ENCODE assay signal across 8 cellular contexts in the genomic region with DNA sequence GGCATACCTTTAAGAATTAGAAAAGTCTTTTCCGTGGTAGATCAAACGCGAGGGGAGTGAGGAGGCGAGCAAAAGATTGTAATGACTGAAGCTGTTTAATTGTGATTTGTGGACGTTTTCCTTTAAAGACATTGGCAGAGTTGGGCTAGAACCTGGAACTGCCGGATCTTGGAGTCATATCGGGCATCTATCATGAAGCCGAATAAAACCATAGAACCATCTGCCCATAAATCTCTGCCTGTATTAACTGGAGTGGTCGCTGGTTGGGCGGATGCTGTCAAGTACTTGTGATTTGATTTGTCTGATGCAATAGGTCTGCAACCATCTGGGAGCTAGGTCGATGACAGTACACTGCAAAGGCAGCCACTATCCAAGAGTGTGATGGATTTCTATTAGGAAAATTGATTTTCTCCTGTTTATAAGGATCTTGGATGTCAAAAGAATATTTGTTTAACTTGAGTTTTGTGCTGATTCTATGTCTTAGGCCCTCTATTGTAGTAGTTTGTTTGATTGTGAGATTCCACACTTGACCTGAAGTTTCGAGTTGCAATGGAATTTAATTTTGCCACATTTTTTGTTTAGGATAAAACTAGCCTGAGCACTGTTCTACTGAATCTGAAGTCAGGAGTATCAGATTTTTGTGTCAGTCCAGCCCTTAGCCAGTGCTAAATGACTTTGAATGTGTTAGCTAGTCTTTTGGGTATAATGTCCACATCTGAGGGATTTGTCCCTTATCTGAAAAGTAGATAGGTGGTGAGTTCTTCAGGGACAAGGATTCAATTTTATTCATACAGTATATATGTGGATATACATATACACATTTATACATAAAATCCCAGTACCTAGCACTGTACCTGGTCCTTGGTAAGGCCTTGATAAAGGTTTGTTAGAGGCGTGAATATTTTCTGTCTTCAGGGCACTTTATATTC. TPM values are rescaled to one million over a fixed set of nuclear protein-coding genes. Genes with fewer than 3 reads are reported as not detected.
A peak's percentile ranks its signal among the peaks of the same experiment; 100 is the strongest.
DNase-seq lines count a peak whose midpoint lies in the region; ATAC-seq and TF ChIP-seq lines count a peak whose summit lies in the region.

No MANE protein-coding gene starts in this region.

- no peak for TF ChIP-seq CTCF in foreskin keratinocyte (conservative IDR thresholded peaks at IDR 0.05)
- TF ChIP-seq CTCF in omental fat pad (IDR thresholded peaks at IDR 0.05), result no peak

- H3K27me3 ChIP-seq in foreskin keratinocyte, result no peaks in the 10 kb centered on the region

- peak overlapping the region; percentile 81 for H3K27ac ChIP-seq in foreskin keratinocyte

- DNase-seq in D341Med (ENCODE audit: low spot score) (peak; percentile 72), HS-27A (ENCODE audit: low read depth) (peak; percentile 68), NOMO-1 treated with dmso at 0.1 percent for 144 hours (lab: John Stamatoyannopoulos, UW; ENCODE audit: unreplicated experiment) (peak; percentile 13), foreskin keratinocyte (peak; percentile 40 to 72), omental fat pad (ENCODE audit: low spot score) (no peak), SKM-1 (lab: John Stamatoyannopoulos, UW; ENCODE audit: unreplicated experiment) (no peak)
- peak; percentile 27 for DNase-seq in activated T-helper 9 cell treated with anti-CD3 and anti-CD28 coated beads, Interleukin-2, amount 50 U/mL, for 16 hours (ENCODE audit: low read depth)

- ATAC-seq in foreskin keratinocyte, result peak; percentile 70
- peak; percentile 65 for ATAC-seq in omental fat pad (ENCODE audit: low FRiP score)
- no peak for ATAC-seq in HG02759 (IDR thresholded peaks at IDR 0.05; ENCODE audit: unreplicated experiment)

- peaks cover 22% of the 10 kb centered on the region for H3K4me1 ChIP-seq in foreskin keratinocyte

RNA-seq across cellular contexts. Expression of a gene that starts 1.2 kb away (rescaled TPM):
- total RNA-seq in foreskin keratinocyte, result 225 and 279 TPM in 2 replicates
- polyA plus RNA-seq in foreskin keratinocyte, result 189 and 238 TPM in 2 replicates
- total RNA-seq in omental fat pad, result 100 to 1,000 TPM; 109 to 151 (median 132) TPM

RNA-seq across cellular contexts. Expression of a gene that starts 34.4 kb away (rescaled TPM):
- 14.1 and 16.0 TPM in 2 replicates for total RNA-seq in foreskin keratinocyte
- polyA plus RNA-seq in foreskin keratinocyte, result 7.9 and 8.1 TPM in 2 replicates
- 1 to 10 TPM; 1.6 to 2.6 (median 1.9) TPM for total RNA-seq in omental fat pad

Comparison
In these comparisons a context has a peak if more than half of its experiments do, and no peak if none do; other contexts are left out.
1. DNase-seq: peak in D341Med (single experiment), HS-27A (single experiment), NOMO-1 treated with dmso at 0.1 percent for 144 hours (single experiment), activated T-helper 9 cell treated with anti-CD3 and anti-CD28 coated beads, Interleukin-2, amount 50 U/mL, for 16 hours (single experiment) and foreskin keratinocyte (2 of 2); none in omental fat pad (single experiment) and SKM-1 (single experiment).